Comparison of ENCODE assay signal across 8 cellular contexts in genomic region chr10:70458329-70459060, GRCh38. TPM values are rescaled to one million over a fixed set of nuclear protein-coding genes. Genes with fewer than 3 reads are reported as not detected.
DNase-seq lines count a peak whose midpoint lies in the region; ATAC-seq and TF ChIP-seq lines count a peak whose summit lies in the region.

No MANE protein-coding gene starts in this region.

- peak overlapping the region; percentile 59 for H3K27ac ChIP-seq in vagina

- H3K27me3 ChIP-seq in vagina: no peaks in the 10 kb centered on the region

- intact Hi-C loops in cardiac septum (cut with DNase I): loop anchor here (2.0 kb wide), 1 partner anchor 26 kb away; no protein-coding TSS in a partner anchor
- intact Hi-C loops in posterior cingulate gyrus (cut with DNase I): no loop called here
- intact Hi-C loops in vagina (cut with DNase I): no loop called here

- no peak for TF ChIP-seq POLR2A in vagina (IDR thresholded peaks at IDR 0.05)

- peak; percentile 49 for DNase-seq in stimulated activated naive CD4-positive, alpha-beta T cell treated with Interleukin-2 at 50 U/mL for 16 hours (lab: John Stamatoyannopoulos, UW)
- DNase-seq in stimulated activated naive CD4-positive, alpha-beta T cell (lab: John Stamatoyannopoulos, UW): no peak
- peak; percentile 28 for DNase-seq in activated gamma-delta T cell treated with anti-CD3 and anti-CD28 coated beads, Interleukin-2, amount 50 U/mL, for 16 hours (ENCODE audit: low read depth)
- peak; percentile 83 for DNase-seq in cardiac septum (ENCODE audit: low spot score)
- peak in 9 of 10 donors; percentile 18 to 94 (median 53) for DNase-seq in posterior cingulate gyrus
- no peak for DNase-seq in vagina (ENCODE audit: extremely low spot score in 2 of 2)
- DNase-seq in NCI-H2029 treated with DMSO at 0.1 percent for 48 hours (lab: John Stamatoyannopoulos, UW): no peak

- no peak for TF ChIP-seq CTCF in vagina (IDR thresholded peaks at IDR 0.05)

- peak overlapping the region; percentile 26 to 29 for H3K4me3 ChIP-seq in vagina

- ATAC-seq in GM18873 (IDR thresholded peaks at IDR 0.05; ENCODE audit: low FRiP score, unreplicated experiment): no peak

- H3K4me1 ChIP-seq in vagina: peaks cover 30% of the 10 kb centered on the region

- no peaks in the 10 kb centered on the region for H3K9me3 ChIP-seq in vagina

- no peaks in the 10 kb centered on the region for H3K36me3 ChIP-seq in vagina

RNA-seq across cellular contexts. Expression of gene NODAL, which starts 17.0 kb away (rescaled TPM):
- total RNA-seq in cardiac septum (0.38 TPM), vagina (not detected)

RNA-seq across cellular contexts. Expression of gene PALD1, which starts 20.1 kb away (rescaled TPM):
- 5.3 TPM for total RNA-seq in cardiac septum
- 6.9 TPM for total RNA-seq in vagina

RNA-seq across cellular contexts. Expression of gene EIF4EBP2, which starts 54.5 kb away (rescaled TPM):
- total RNA-seq in cardiac septum: 69.8 TPM
- 47.4 TPM for total RNA-seq in vagina

Comparison
In these comparisons a context has a peak if more than half of its experiments do, and no peak if none do; other contexts are left out.
1. DNase-seq: peak in stimulated activated naive CD4-positive, alpha-beta T cell treated with Interleukin-2 at 50 U/mL for 16 hours (single experiment), activated gamma-delta T cell treated with anti-CD3 and anti-CD28 coated beads, Interleukin-2, amount 50 U/mL, for 16 hours (single experiment), cardiac septum (single experiment) and posterior cingulate gyrus (9 of 10); none in stimulated activated naive CD4-positive, alpha-beta T cell (0 of 6), vagina (0 of 2) and NCI-H2029 treated with DMSO at 0.1 percent for 48 hours (single experiment).